Comparison of ENCODE assay signal across 1 cellular context in genomic region chr11:116605543-116605942, GRCh38.
A peak's percentile ranks its signal among the peaks of the same experiment; 100 is the strongest.
TF ChIP-seq lines count a peak whose summit lies in the region.

No MANE protein-coding gene starts in this region.

TF ChIP-seq in HepG2, 621 proteins besides CTCF, POLR2A, EP300 and RAD21 (continued from another document and continues in another):
- no peak for TF ChIP-seq GLI4 (CRISPR knock-in tag; IDR thresholded peaks at IDR 0.05; ENCODE audit: borderline replicate concordance)
- TF ChIP-seq SYNCRIP (IDR thresholded peaks at IDR 0.05; ENCODE audit: insufficient read depth, low read depth, low read length) = no peak
- TF ChIP-seq TEAD3 (CRISPR knock-in tag; optimal IDR thresholded peaks at IDR 0.05; ENCODE audit: borderline replicate concordance) = peak; percentile 19
- no peak for TF ChIP-seq NCOR1 (IDR thresholded peaks at IDR 0.05; ENCODE audit: borderline replicate concordance, low read length)
- TF ChIP-seq ATF1 (CRISPR knock-in tag; IDR thresholded peaks at IDR 0.05) = no peak
- TF ChIP-seq SIX4 (CRISPR knock-in tag; IDR thresholded peaks at IDR 0.05) = peak; percentile 68; the same call in 1 of the 2 replicates
- TF ChIP-seq YEATS4 (CRISPR knock-in tag; IDR thresholded peaks at IDR 0.05; ENCODE audit: borderline replicate concordance) = no peak
- peak; percentile 39; the same call in 1 of the 2 replicates for TF ChIP-seq HINFP (CRISPR knock-in tag; IDR thresholded peaks at IDR 0.05; ENCODE audit: low read depth)
- TF ChIP-seq RARG (CRISPR knock-in tag; IDR thresholded peaks at IDR 0.05; ENCODE audit: low read depth) = no peak
- TF ChIP-seq ZNF280D (CRISPR knock-in tag; IDR thresholded peaks at IDR 0.05) = no peak
- TF ChIP-seq ZNF841 (CRISPR knock-in tag; IDR thresholded peaks at IDR 0.05; ENCODE audit: borderline replicate concordance) = no peak
- peak; percentile 94 for TF ChIP-seq NKX3-1 (CRISPR knock-in tag; IDR thresholded peaks at IDR 0.05)
- no peak for TF ChIP-seq TP53 (CRISPR knock-in tag; conservative IDR thresholded peaks at IDR 0.05)
- TF ChIP-seq TSC22D2 (CRISPR knock-in tag; IDR thresholded peaks at IDR 0.05; ENCODE audit: borderline replicate concordance) = peak; percentile 97
- peak; percentile 40; the same call in 1 of the 2 replicates for TF ChIP-seq ETV5 (CRISPR knock-in tag; IDR thresholded peaks at IDR 0.05; ENCODE audit: borderline replicate concordance)
- TF ChIP-seq ZNF678 (CRISPR knock-in tag; IDR thresholded peaks at IDR 0.05) = no peak
- no peak for TF ChIP-seq ZBTB39 (CRISPR knock-in tag; IDR thresholded peaks at IDR 0.05)
- TF ChIP-seq MAF1 (CRISPR knock-in tag; IDR thresholded peaks at IDR 0.05; ENCODE audit: borderline replicate concordance) = no peak
- TF ChIP-seq ZNF546 (CRISPR knock-in tag; conservative IDR thresholded peaks at IDR 0.05) = no peak
- TF ChIP-seq FLYWCH1 (CRISPR knock-in tag; IDR thresholded peaks at IDR 0.05) = no peak
- no peak for TF ChIP-seq SMAD1 (CRISPR knock-in tag; IDR thresholded peaks at IDR 0.05; ENCODE audit: borderline replicate concordance, low read depth)
- no peak for TF ChIP-seq MBNL3 (CRISPR knock-in tag; conservative IDR thresholded peaks at IDR 0.05)
- TF ChIP-seq ZSCAN9 (CRISPR knock-in tag; IDR thresholded peaks at IDR 0.05; ENCODE audit: borderline replicate concordance) = peak; percentile 96
- TF ChIP-seq GLMP (CRISPR knock-in tag; IDR thresholded peaks at IDR 0.05; ENCODE audit: borderline replicate concordance) = no peak
- TF ChIP-seq XBP1 (CRISPR knock-in tag; IDR thresholded peaks at IDR 0.05) = 0 out of 2 replicates have a peak, but pooled peaks have one; percentile 46
- no peak for TF ChIP-seq ELK4 (CRISPR knock-in tag; IDR thresholded peaks at IDR 0.05; ENCODE audit: borderline replicate concordance)
- no peak for TF ChIP-seq ZNF414 (CRISPR knock-in tag; IDR thresholded peaks at IDR 0.05)
- TF ChIP-seq ZNF230 (CRISPR knock-in tag; IDR thresholded peaks at IDR 0.05) = no peak
- no peak for TF ChIP-seq ZNF234 (CRISPR knock-in tag; conservative IDR thresholded peaks at IDR 0.05)
- no peak for TF ChIP-seq ZNF496 (CRISPR knock-in tag; IDR thresholded peaks at IDR 0.05; ENCODE audit: insufficient replicate concordance)
- TF ChIP-seq AFF4 (CRISPR knock-in tag; IDR thresholded peaks at IDR 0.05) = no peak
- TF ChIP-seq ZNF574 (CRISPR knock-in tag; IDR thresholded peaks at IDR 0.05) = peak; percentile 71
- peak; percentile 61; the same call in 1 of the 2 replicates for TF ChIP-seq ISL2 (CRISPR knock-in tag; IDR thresholded peaks at IDR 0.05)
- no peak for TF ChIP-seq NR2F1 (CRISPR knock-in tag; IDR thresholded peaks at IDR 0.05)
- no peak for TF ChIP-seq ZNF710 (CRISPR knock-in tag; IDR thresholded peaks at IDR 0.05; ENCODE audit: borderline replicate concordance)
- TF ChIP-seq RBFOX2 (IDR thresholded peaks at IDR 0.05; ENCODE audit: low read depth, low read length) = no peak
- peak; percentile 83; the same call in 1 of the 2 replicates for TF ChIP-seq HDAC2 (CRISPR knock-in tag; IDR thresholded peaks at IDR 0.05)
- no peak for TF ChIP-seq NCOA5 (CRISPR knock-in tag; IDR thresholded peaks at IDR 0.05)
- no peak for TF ChIP-seq HNRNPLL (IDR thresholded peaks at IDR 0.05; ENCODE audit: low read depth, low read length, poor library complexity, severe bottlenecking)
- TF ChIP-seq RXRA (CRISPR knock-in tag; IDR thresholded peaks at IDR 0.05) = no peak
- peak; percentile 93 for TF ChIP-seq ZNF792 (CRISPR knock-in tag; IDR thresholded peaks at IDR 0.05)
- no peak for TF ChIP-seq TOE1 (CRISPR knock-in tag; IDR thresholded peaks at IDR 0.05)
- no peak for TF ChIP-seq SNRNP70 (IDR thresholded peaks at IDR 0.05; ENCODE audit: low read depth, low read length)
- TF ChIP-seq SUZ12 (IDR thresholded peaks at IDR 0.05; ENCODE audit: low read depth, low read length) = no peak
- TF ChIP-seq ZNF75D (CRISPR knock-in tag; IDR thresholded peaks at IDR 0.05; ENCODE audit: borderline replicate concordance) = no peak
- TF ChIP-seq ZNF567 (CRISPR knock-in tag; IDR thresholded peaks at IDR 0.05; ENCODE audit: borderline replicate concordance) = no peak
